Comparison of ENCODE assay signal across 1 cellular context in the genomic region with DNA sequence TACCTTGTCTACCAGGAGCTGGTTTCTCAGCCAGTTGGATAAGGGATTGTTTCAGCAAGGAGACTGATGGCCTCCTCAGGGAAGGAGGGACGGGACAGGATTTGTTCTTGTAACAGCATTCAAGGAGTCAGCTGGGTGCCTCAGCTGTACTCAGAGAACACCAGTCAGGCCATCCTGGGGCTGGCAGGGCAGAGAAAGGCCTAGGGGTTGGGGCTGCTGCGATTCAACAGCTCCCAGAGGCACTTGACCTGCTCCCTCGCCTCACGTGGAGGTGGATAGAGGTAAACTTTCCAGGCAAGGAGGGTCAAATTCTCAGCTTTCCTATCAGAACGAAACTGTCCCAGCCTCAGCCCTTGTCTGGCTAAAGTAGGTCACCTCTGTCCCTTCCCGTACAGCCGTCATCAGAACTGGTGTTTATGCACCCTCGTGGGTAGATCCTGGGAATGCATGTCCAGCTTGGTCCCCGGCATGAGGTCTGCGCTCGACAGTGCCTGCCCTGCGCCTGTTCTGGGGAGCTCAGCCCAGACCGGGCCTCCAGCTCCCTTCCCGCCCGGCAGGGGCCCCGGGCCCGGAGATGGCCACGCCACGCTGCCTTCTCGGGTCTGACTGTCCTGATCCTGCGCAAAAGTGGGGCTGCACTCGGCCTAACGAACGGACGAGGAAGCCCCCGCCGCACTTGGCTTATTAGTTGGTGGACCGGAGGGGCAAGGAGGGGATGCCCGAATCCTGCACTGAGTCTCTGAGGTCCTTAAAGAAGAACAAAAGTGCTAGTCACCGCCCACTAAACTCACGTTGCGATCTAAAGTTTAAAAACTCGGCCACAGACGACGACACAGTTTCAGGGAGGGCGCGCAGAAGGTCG.
TF ChIP-seq lines count a peak whose summit lies in the region.

No MANE protein-coding gene starts in this region.

TF ChIP-seq in K562, 482 proteins besides CTCF, POLR2A, EP300 and RAD21 (continued from another document):
- TF ChIP-seq, protein P1, sequence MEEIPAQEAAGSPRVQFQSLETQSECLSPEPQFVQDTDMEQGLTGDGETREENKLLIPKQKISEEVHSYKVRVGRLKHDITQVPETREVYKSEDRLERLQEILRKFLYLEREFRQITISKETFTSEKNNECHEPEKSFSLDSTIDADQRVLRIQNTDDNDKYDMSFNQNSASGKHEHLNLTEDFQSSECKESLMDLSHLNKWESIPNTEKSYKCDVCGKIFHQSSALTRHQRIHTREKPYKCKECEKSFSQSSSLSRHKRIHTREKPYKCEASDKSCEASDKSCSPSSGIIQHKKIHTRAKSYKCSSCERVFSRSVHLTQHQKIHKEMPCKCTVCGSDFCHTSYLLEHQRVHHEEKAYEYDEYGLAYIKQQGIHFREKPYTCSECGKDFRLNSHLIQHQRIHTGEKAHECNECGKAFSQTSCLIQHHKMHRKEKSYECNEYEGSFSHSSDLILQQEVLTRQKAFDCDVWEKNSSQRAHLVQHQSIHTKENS (CRISPR knock-in tag; IDR thresholded peaks at IDR 0.05) = no peak
